1 cellular context compared by ENCODE assay signal in genomic region chr9:29129763-29130162, GRCh38.
TF ChIP-seq lines count a peak whose summit lies in the region.

No MANE protein-coding gene starts in this region.

TF ChIP-seq in GM23338, 12 proteins besides CTCF, POLR2A, EP300 and RAD21 (continued from another document):
- TF ChIP-seq ZNF462 (CRISPR knock-in tag; IDR thresholded peaks at IDR 0.05) (no peak), EZH2 (IDR thresholded peaks at IDR 0.05; ENCODE audit: low read depth, unreplicated experiment) (no peak)
